ENCODE assay signal across 18 cellular contexts in genomic region chr3:9713142-9713541, GRCh38. TPM values are rescaled to one million over a fixed set of nuclear protein-coding genes. Genes with fewer than 3 reads are reported as not detected.
DNase-seq lines count a peak whose midpoint lies in the region; TF ChIP-seq lines count a peak whose summit lies in the region.
"Had no signal": no experiment of that assay in that cellular context is flagged by ENCODE, and none has a peak within 500 bp of the region (broad histone marks: within the 10 kb centered on the region; RNA-seq: fewer than 3 reads in every experiment).

No MANE protein-coding gene starts in this region.

- H3K36me3 ChIP-seq in HEK293 (ENCODE audit: control insufficient read depth in 2 of 2, insufficient read depth in 1 of 2, low read length in 2 of 2) (no peaks in the 10 kb centered on the region), left ventricle myocardium inferior (no peaks in the 10 kb centered on the region)
- H3K36me3 ChIP-seq: BLaER1 treated with 17β-estradiol and CSF1 and Interleukin-3, amounts not matched to agents 10 nM and 100 nM had no signal

- intact Hi-C loops in left ventricle myocardium inferior (cut with micrococcal nuclease): no loop called here

- peak overlapping the region; percentile 7 for H3K4me3 Mint-ChIP-seq in endothelial cell (ENCODE audit: unreplicated experiment)
- H3K4me3 Mint-ChIP-seq: B cell; CD4-positive, alpha-beta T cell; CD8-positive, alpha-beta T cell had no signal

- H3K4me1 ChIP-seq in HEK293 (ENCODE audit: control insufficient read depth, insufficient read depth, low read length) (no peaks in the 10 kb centered on the region), left ventricle myocardium inferior (peaks cover 6% of the 10 kb centered on the region)
- H3K4me1 ChIP-seq: Caco-2 had no signal

- peak; percentile 2 for DNase-seq in activated effector memory CD4-positive, alpha-beta T cell treated with anti-CD3 and anti-CD28 coated beads, Interleukin-2, amount 50 U/mL, for 16 hours
- no peak for DNase-seq in activated effector memory CD4-positive, alpha-beta T cell treated with Interleukin-2 at 50 U/mL for 16 hours
- DNase-seq in endothelial cell (ENCODE audit: low spot score) (no peak), left ventricle myocardium inferior (no peak)
- DNase-seq: AML-193; Caco-2; Calu3; CD4-positive, alpha-beta T cell; CD8-positive, alpha-beta T cell; DMS79 treated with DMSO at 0.1 percent for 48 hours; GF-D8 had no signal

- H3K4me3 ChIP-seq in HEK293 (ENCODE audit: low read depth, low read length): no peak overlapping the region
- no peak overlapping the region for H3K4me3 ChIP-seq in left ventricle myocardium inferior
- H3K4me3 ChIP-seq: A549; BLaER1 treated with 17β-estradiol and CSF1 and Interleukin-3, amounts not matched to agents 10 nM and 100 nM had no signal

- no peak overlapping the region for H3K27ac Mint-ChIP-seq in endothelial cell (ENCODE audit: unreplicated experiment)
- H3K27ac Mint-ChIP-seq: B cell; CD4-positive, alpha-beta T cell; CD8-positive, alpha-beta T cell had no signal

- H3K36me3 Mint-ChIP-seq in endothelial cell (ENCODE audit: low read depth, unreplicated experiment): peaks cover 9% of the 10 kb centered on the region
- H3K36me3 Mint-ChIP-seq: CD8-positive, alpha-beta T cell had no signal

- TF ChIP-seq CTCF in HEK293 (tag by site-specific recombination; IDR thresholded peaks at IDR 0.05) (no peak), endothelial cell (IDR thresholded peaks at IDR 0.05; ENCODE audit: unreplicated experiment) (no peak), left ventricle myocardium inferior (IDR thresholded peaks at IDR 0.05; ENCODE audit: borderline replicate concordance) (no peak)

- peaks cover 7% of the 10 kb centered on the region for H3K27me3 Mint-ChIP-seq in endothelial cell (ENCODE audit: unreplicated experiment)

- POLR2A ChIA-PET in HEK293 (lab: Yijun Ruan, JAX): no interaction called here

- no peaks in the 10 kb centered on the region for H3K9me3 ChIP-seq in HEK293 (ENCODE audit: control insufficient read depth, insufficient read depth, low read depth, low read length)
- H3K9me3 ChIP-seq in left ventricle myocardium inferior (replicated peaks): no peaks in the 10 kb centered on the region
- H3K9me3 ChIP-seq: A549; BLaER1 treated with 17β-estradiol and CSF1 and Interleukin-3, amounts not matched to agents 10 nM and 100 nM; Caco-2 had no signal

- H3K4me1 Mint-ChIP-seq in endothelial cell (ENCODE audit: unreplicated experiment): no peaks in the 10 kb centered on the region

- H3K27ac ChIP-seq in HEK293 (ENCODE audit: extremely low read depth, low read depth, low read length) (no peak overlapping the region), left ventricle myocardium inferior (replicated peaks) (no peak overlapping the region)
- H3K27ac ChIP-seq: 22Rv1; A549; BLaER1 treated with 17β-estradiol and CSF1 and Interleukin-3, amounts not matched to agents 10 nM and 100 nM; C4-2B had no signal

- CTCF ChIA-PET in HEK293 (lab: Yijun Ruan, JAX): interaction anchor here (0.7 kb wide), 2 partner anchors 501 to 513 kb away, joined by 3 read pairs; no protein-coding TSS in a partner anchor

- no peaks in the 10 kb centered on the region for H3K27me3 ChIP-seq in left ventricle myocardium inferior (ENCODE audit: low read depth)

- H3K9me3 Mint-ChIP-seq in endothelial cell (ENCODE audit: unreplicated experiment): no peaks in the 10 kb centered on the region
- H3K9me3 Mint-ChIP-seq: CD4-positive, alpha-beta T cell; CD8-positive, alpha-beta T cell had no signal

TF ChIP-seq in HEK293, 187 proteins besides CTCF, POLR2A, EP300 and RAD21:
- TF ChIP-seq ZNF423 (tag by site-specific recombination; IDR thresholded peaks at IDR 0.05) (no peak), ZNF677 (tag by site-specific recombination; IDR thresholded peaks at IDR 0.05) (no peak), WT1 (tag by site-specific recombination; IDR thresholded peaks at IDR 0.05) (no peak), ZBTB17 (tag by site-specific recombination; IDR thresholded peaks at IDR 0.05) (peak; percentile 56; the same call in 1 of the 2 replicates), ZEB2 (tag by site-specific recombination; IDR thresholded peaks at IDR 0.05) (no peak), ZNF311 (tag by site-specific recombination; IDR thresholded peaks at IDR 0.05; ENCODE audit: borderline replicate concordance) (0 out of 2 replicates have a peak, but pooled peaks have one; percentile 60), SALL2 (tag by site-specific recombination; IDR thresholded peaks at IDR 0.05; ENCODE audit: borderline replicate concordance) (peak; percentile 41; the same call in 1 of the 2 replicates), TSHZ1 (tag by site-specific recombination; IDR thresholded peaks at IDR 0.05; ENCODE audit: borderline replicate concordance) (no peak), ZNF366 (tag by site-specific recombination; conservative IDR thresholded peaks at IDR 0.05) (0 out of 2 replicates have a peak, but pooled peaks have one; percentile 29), ZNF416 (tag by site-specific recombination; IDR thresholded peaks at IDR 0.05) (no peak)

RNA-seq across cellular contexts. Expression of gene CPNE9, which starts 9.5 kb away (rescaled TPM):
- 0.31 TPM for total RNA-seq in endothelial cell (ENCODE audit: unreplicated experiment)
- 0.16 TPM for total RNA-seq in left ventricle myocardium inferior
- total RNA-seq: A172, Caco-2, Calu3 had no signal

RNA-seq across cellular contexts. Expression of gene BRPF1, which starts 18.4 kb away (rescaled TPM):
- total RNA-seq in endothelial cell (ENCODE audit: unreplicated experiment) (40.6 TPM), left ventricle myocardium inferior (9.4 TPM)

RNA-seq across cellular contexts. Expression of gene OGG1, which starts 36.6 kb away (rescaled TPM):
- total RNA-seq in endothelial cell (ENCODE audit: unreplicated experiment): 22.2 TPM
- total RNA-seq in left ventricle myocardium inferior: 9.2 TPM

RNA-seq across cellular contexts. Expression of gene CAMK1, which starts 56.6 kb away (rescaled TPM):
- total RNA-seq in endothelial cell (ENCODE audit: unreplicated experiment) (6.0 TPM), left ventricle myocardium inferior (12.3 TPM)
- total RNA-seq: CD8-positive, alpha-beta T cell had no signal
